Comparison of ENCODE assay signal across 8 cellular contexts in the genomic region with DNA sequence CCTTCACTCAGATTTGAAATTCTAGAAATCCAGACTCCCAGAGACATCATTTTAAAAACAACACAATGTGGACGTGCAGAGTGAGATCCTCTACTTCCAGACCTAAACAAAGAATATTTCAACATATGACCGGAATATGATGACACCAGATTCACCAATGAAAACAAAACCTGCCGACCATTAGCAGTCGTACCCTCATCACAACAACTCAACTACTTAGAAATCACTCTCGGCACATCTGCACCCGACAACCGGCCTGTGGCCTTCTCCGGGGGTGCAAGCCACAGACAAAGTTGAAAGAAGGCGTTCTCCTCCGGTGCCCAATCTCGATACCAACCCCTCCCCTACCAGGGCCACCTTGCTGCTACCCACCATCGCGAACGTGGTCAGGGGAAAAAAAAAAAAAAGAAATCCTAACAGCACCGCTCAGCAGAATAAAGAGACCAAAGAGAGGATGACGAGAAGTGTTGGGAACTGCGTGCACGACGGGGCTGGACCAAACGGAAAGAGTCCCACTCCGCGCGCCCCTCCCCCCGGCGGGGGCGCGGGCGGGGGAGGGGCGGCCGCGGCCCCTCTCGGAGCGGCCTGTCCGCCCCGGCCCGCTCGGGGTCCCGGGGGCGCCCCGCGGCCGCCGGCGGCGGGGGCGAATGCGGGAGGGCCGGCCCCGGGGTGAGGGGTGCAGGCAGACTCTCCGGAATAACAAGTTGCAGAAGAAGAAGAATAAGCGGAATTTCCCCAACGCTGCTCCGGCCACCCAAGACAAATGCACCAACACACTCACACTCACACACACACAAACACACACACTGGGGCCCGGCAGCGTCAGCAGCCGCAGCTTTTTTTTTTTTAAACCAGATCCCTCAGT. TPM values are rescaled to one million over a fixed set of nuclear protein-coding genes. Genes with fewer than 3 reads are reported as not detected.
A peak's percentile ranks its signal among the peaks of the same experiment; 100 is the strongest.
DNase-seq lines count a peak whose midpoint lies in the region; ATAC-seq, FAIRE-seq and TF ChIP-seq lines count a peak whose summit lies in the region.

No MANE protein-coding gene starts in this region.

- H3K4me1 Mint-ChIP-seq in T-helper 2 cell treated with Interferon-gamma antibody and Interleukin-4, amounts not matched to agents 5 μg/mL and 100 μg/mL, for 36 hours (ENCODE audit: low read depth) = peaks cover 48% of the 10 kb centered on the region

- FAIRE-seq in K562 (lab: Jason Lieb, UNC) = peak; percentile 32

- in situ Hi-C loops in K562 (cut with MboI) = no loop called here

- H3K4me3 Mint-ChIP-seq in T-helper 2 cell treated with Interferon-gamma antibody and Interleukin-4, amounts not matched to agents 5 μg/mL and 100 μg/mL, for 36 hours = peak overlapping the region; percentile 99

- peaks cover 8% of the 10 kb centered on the region for H3K36me3 Mint-ChIP-seq in T-helper 2 cell treated with Interferon-gamma antibody and Interleukin-4, amounts not matched to agents 5 μg/mL and 100 μg/mL, for 36 hours (ENCODE audit: low read depth)

- H3K4me1 ChIP-seq in Loucy (ENCODE audit: insufficient read depth, low read length, poor library complexity, severe bottlenecking) (peaks cover 48% of the 10 kb centered on the region), K562 (replicated peaks in 1 of 2; ENCODE audit: control insufficient read depth in 2 of 2, insufficient read depth in 2 of 2, low read length in 2 of 2) (peaks cover 10 to 13% of the 10 kb centered on the region in 2 experiments; a peak in 4 of 5 replicates), iPS-18a (ENCODE audit: control insufficient read depth, low read depth, low read length) (peaks cover 30% of the 10 kb centered on the region), skeletal muscle satellite cell (ENCODE audit: control insufficient read depth, insufficient read depth, low read length) (peaks cover 18% of the 10 kb centered on the region)

- peak overlapping the region; percentile 92 for H3K4me3 ChIP-seq in Loucy (ENCODE audit: low read length, poor library complexity, severe bottlenecking)
- H3K4me3 ChIP-seq in K562 = peak overlapping the region; percentile 79
- H3K4me3 ChIP-seq in iPS-18a (ENCODE audit: low read length) = peak overlapping the region; percentile 96
- H3K4me3 ChIP-seq in skeletal muscle satellite cell (ENCODE audit: low read length) = peak overlapping the region; percentile 73

- intact Hi-C loops in K562 (cut with micrococcal nuclease) = loop anchor here (5.0 kb wide), 3 partner anchors 42 to 178 kb away; no protein-coding TSS in a partner anchor

- peak overlapping the region; percentile 83 for H2AFZ ChIP-seq in Loucy (ENCODE audit: low read length)
- peak overlapping the region; percentile 69 for H2AFZ ChIP-seq in K562 (ENCODE audit: low read depth, low read length)

- TF ChIP-seq CTCF in Loucy (conservative IDR thresholded peaks at IDR 0.05; ENCODE audit: low read length) (no peak), K562 (IDR thresholded peaks at IDR 0.05 in 2 of 3, conservative IDR thresholded peaks at IDR 0.05 in 1 of 3; ENCODE audit: insufficient read depth in 2 of 3, low read depth in 1 of 3, low read length in 3 of 3) (no peak)

- H3K4me2 ChIP-seq in Loucy (ENCODE audit: low read depth, low read length, poor library complexity, severe bottlenecking) = peak overlapping the region; percentile 79
- H3K4me2 ChIP-seq in K562 (ENCODE audit: insufficient read depth, low read length) = peak overlapping the region; percentile 83
- H3K4me2 ChIP-seq in skeletal muscle satellite cell (ENCODE audit: low read length) = peak overlapping the region; percentile 79

- peaks cover 13% of the 10 kb centered on the region for H3F3A ChIP-seq in Loucy (ENCODE audit: low read depth)

- H4K20me1 ChIP-seq in Loucy (ENCODE audit: insufficient read depth, low read length, poor library complexity, severe bottlenecking) = peaks cover 46% of the 10 kb centered on the region
- H4K20me1 ChIP-seq in K562 (replicated peaks; ENCODE audit: control insufficient read depth, insufficient read depth, low read length) = no peaks in the 10 kb centered on the region

- no peaks in the 10 kb centered on the region for H3K9me1 ChIP-seq in K562 (ENCODE audit: control insufficient read depth, insufficient read depth, low read length)

- H3K36me3 ChIP-seq in Loucy (ENCODE audit: insufficient read depth, low read length) (no peaks in the 10 kb centered on the region), K562 (ENCODE audit: control insufficient read depth, insufficient read depth, low read length) (no peaks in the 10 kb centered on the region), iPS-18a (ENCODE audit: control insufficient read depth, low read depth, low read length) (no peaks in the 10 kb centered on the region), skeletal muscle satellite cell (ENCODE audit: insufficient read depth, low read length) (no peaks in the 10 kb centered on the region)

- DNase-seq in activated gamma-delta T cell treated with Interleukin-2 at 50 U/mL for 16 hours (peak; percentile 65), activated gamma-delta T cell (lab: John Stamatoyannopoulos, UW) (no peak), K562 (ENCODE audit: extremely low read depth in 1 of 4, low spot score in 3 of 4) (peak; percentile 44 to 62 (median 56))
- DNase-seq in T-helper 2 cell treated with Interferon-gamma antibody and Interleukin-4, amounts not matched to agents 5 μg/mL and 100 μg/mL, for 36 hours (ENCODE audit: low spot score) = peak; percentile 53

- POLR2A ChIA-PET in K562 (lab: Yijun Ruan, JAX) = interaction anchor here (0.6 to 1.9 kb wide), 5 partner anchors 17 to 188 kb away, joined by 3 to 13 read pairs (median 3); no protein-coding TSS in a partner anchor

- TF ChIP-seq EP300 in K562 (IDR thresholded peaks at IDR 0.05; ENCODE audit: low read length) = no peak

- H3K27me3 ChIP-seq in Loucy (ENCODE audit: insufficient read depth, low read length, poor library complexity, severe bottlenecking) (no peaks in the 10 kb centered on the region), K562 (ENCODE audit: control insufficient read depth in 2 of 2, insufficient read depth in 2 of 2, low read length in 2 of 2) (no peaks in the 10 kb centered on the region), iPS-18a (ENCODE audit: control insufficient read depth, insufficient read depth, low read length) (no peaks in the 10 kb centered on the region), skeletal muscle satellite cell (ENCODE audit: control insufficient read depth, insufficient read depth, low read length) (no peaks in the 10 kb centered on the region)

- peak; percentile 8 for ATAC-seq in K562
- no peak for ATAC-seq in HG03039 (IDR thresholded peaks at IDR 0.05; ENCODE audit: unreplicated experiment)

- H3K9me3 ChIP-seq in Loucy (ENCODE audit: insufficient read depth, low read depth, low read length) (no peaks in the 10 kb centered on the region), K562 (replicated peaks; ENCODE audit: control insufficient read depth, insufficient read depth, low read depth, low read length) (no peaks in the 10 kb centered on the region), iPS-18a (ENCODE audit: control insufficient read depth, low read depth, low read length) (no peaks in the 10 kb centered on the region), skeletal muscle satellite cell (replicated peaks; ENCODE audit: low read length) (no peaks in the 10 kb centered on the region)

- no peak for TF ChIP-seq RAD21 in K562 (CRISPR knock-in tag; conservative IDR thresholded peaks at IDR 0.05 in 1 of 2, IDR thresholded peaks at IDR 0.05 in 1 of 2)

- no peak for TF ChIP-seq POLR2A in K562 (conservative IDR thresholded peaks at IDR 0.05)

- CTCF ChIA-PET in K562 (lab: Yijun Ruan, JAX; ENCODE audit: low intra/inter-chr PET ratio) = interaction anchor here (0.6 to 0.7 kb wide), 2 partner anchors 12 to 585 kb away, joined by 3 to 4 read pairs; no protein-coding TSS in a partner anchor

- H3K9me3 Mint-ChIP-seq in T-helper 2 cell treated with Interferon-gamma antibody and Interleukin-4, amounts not matched to agents 5 μg/mL and 100 μg/mL, for 36 hours = no peaks in the 10 kb centered on the region

- H3K27me3 Mint-ChIP-seq in T-helper 2 cell treated with Interferon-gamma antibody and Interleukin-4, amounts not matched to agents 5 μg/mL and 100 μg/mL, for 36 hours (ENCODE audit: low read depth) = no peaks in the 10 kb centered on the region

- BruUV-seq in K562 (replicated peaks; lab: Mats Ljungman, UMichigan) = TSS peak; percentile 50

- peak overlapping the region; percentile 90 for H3K9ac ChIP-seq in Loucy (ENCODE audit: low read depth, low read length, poor library complexity, severe bottlenecking)
- peak overlapping the region; percentile 51 to 91 for H3K9ac ChIP-seq in K562 (ENCODE audit: insufficient read depth in 1 of 2, low read depth in 2 of 2, low read length in 2 of 2)
- H3K9ac ChIP-seq in iPS-18a (ENCODE audit: low read length) = peak overlapping the region; percentile 74
- H3K9ac ChIP-seq in skeletal muscle satellite cell (ENCODE audit: low read depth, low read length) = peak overlapping the region; percentile 66

- H3K79me2 ChIP-seq in Loucy (ENCODE audit: insufficient read depth, low read length) (peaks cover 57% of the 10 kb centered on the region), K562 (ENCODE audit: control insufficient read depth, insufficient read depth, low read length) (peaks cover 63% of the 10 kb centered on the region)

- WGBS in K562 (ENCODE audit: insufficient coverage, low coverage, missing lambda C conversion rate) = under 1% methylated on average over 21 of the region's 56 CpGs

- H3K27ac Mint-ChIP-seq in T-helper 2 cell treated with Interferon-gamma antibody and Interleukin-4, amounts not matched to agents 5 μg/mL and 100 μg/mL, for 36 hours = peak overlapping the region; percentile 99

- H3K9me2 ChIP-seq in Loucy (replicated peaks; ENCODE audit: low read depth, low read length) = no peaks in the 10 kb centered on the region

- peak overlapping the region; percentile 67 for H3K27ac ChIP-seq in K562 (ENCODE audit: extremely low read depth, low read depth, low read length)
- peak overlapping the region; percentile 56 for H3K27ac ChIP-seq in iPS-18a (ENCODE audit: low read length)

RNA-seq across cellular contexts. Expression of a gene that starts 1.7 kb away (rescaled TPM):
- 41.0 and 108 TPM in 2 replicates for total RNA-seq in K562 (2011; cell fraction: chromatin; rRNA removed; ENCODE audit: low replicate concordance)
- total RNA-seq in K562 (2011; cell fraction: nucleolus; rRNA removed) = 17.0 and 21.1 TPM in 2 replicates
- 27.0 and 37.7 TPM in 2 replicates for total RNA-seq in K562 (2011; cell fraction: nucleoplasm; rRNA removed)
- 7.7 and 13.3 TPM in 2 replicates for total RNA-seq in K562 (2014; rRNA removed)
- 8.6 and 9.7 TPM in 2 replicates for total RNA-seq in K562 (2014; rRNA removed; fragmentation: Illumina TruSeq; extraction: Trizol)
- 8.5 and 10.7 TPM in 2 replicates for total RNA-seq in K562 (2015; rRNA removed; fragmentation: Illumina TruSeq; extraction: Trizol)
- 20.4 and 26.6 TPM in 2 replicates for total RNA-seq in K562 (2021)
- 12.8 and 20.2 TPM in 2 replicates for polyA plus RNA-seq in K562 (2011; rRNA removed)
- polyA plus RNA-seq in K562 (2011; cell fraction: cytosol; rRNA removed) = 7.2 and 8.7 TPM in 2 replicates
- 33.5 and 36.9 TPM in 2 replicates for polyA plus RNA-seq in K562 (2011; cell fraction: nucleus; rRNA removed)
- 17.5 and 25.3 TPM in 2 replicates for polyA plus RNA-seq in K562 (2012)
- polyA plus RNA-seq in K562 (2014; fragmentation: Illumina TruSeq; extraction: Trizol) = 25.7 and 32.4 TPM in 2 replicates
- polyA plus RNA-seq in K562 (2014; fragmentation: Nextera tagmentation; extraction: Ambion mirVana) = 1 to 10 TPM; 1.5 to 2.2 TPM
- 12.7 and 14.5 TPM in 2 replicates for polyA plus RNA-seq in K562 (2014; rRNA removed)
- 12.6 and 22.6 TPM in 2 replicates for polyA minus RNA-seq in K562 (2011; rRNA and poly(A)+ RNA removed)
- 14.4 and 14.8 TPM in 2 replicates for polyA minus RNA-seq in K562 (2011; cell fraction: cytosol; rRNA and poly(A)+ RNA removed)
- polyA minus RNA-seq in K562 (2011; cell fraction: nucleus; rRNA and poly(A)+ RNA removed) = 11.4 and 23.0 TPM in 2 replicates
- 9.1 and 9.6 TPM in 2 replicates for total RNA-seq in skeletal muscle satellite cell (2012; rRNA removed)
